ENCODE assay signal across 1 cellular context in the genomic region with DNA sequence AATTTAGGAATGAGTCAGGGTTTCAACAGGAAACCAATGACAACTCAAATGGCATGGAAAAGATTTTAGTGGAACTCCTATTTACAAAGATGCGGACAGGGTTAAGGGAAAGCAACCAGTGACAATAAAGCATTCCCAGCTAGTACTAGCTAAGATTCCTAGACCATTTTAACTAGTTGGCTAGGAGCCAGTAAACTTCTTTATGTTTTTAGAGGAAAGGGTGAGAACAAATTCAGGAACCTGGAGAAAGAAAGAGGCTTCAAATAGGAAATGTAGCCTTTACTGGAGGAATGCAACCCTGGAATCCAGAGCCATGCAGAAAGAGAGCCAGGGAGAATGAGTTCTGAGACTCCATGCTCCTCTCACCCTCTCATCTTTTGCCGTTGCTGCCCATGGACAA.
TF ChIP-seq lines count a peak whose summit lies in the region.

No MANE protein-coding gene starts in this region.

TF ChIP-seq in GM23338, 12 proteins besides CTCF, POLR2A, EP300 and RAD21 (continued from another document):
- TF ChIP-seq EZH2 (IDR thresholded peaks at IDR 0.05; ENCODE audit: low read depth, unreplicated experiment) (no peak), CREB1 (CRISPR knock-in tag; IDR thresholded peaks at IDR 0.05; ENCODE audit: low read depth) (no peak)
